Comparison of ENCODE assay signal across 22 cellular contexts in genomic region chr2:43882312-43882711, GRCh38. TPM values are rescaled to one million over a fixed set of nuclear protein-coding genes. Genes with fewer than 3 reads are reported as not detected.
DNase-seq lines count a peak whose midpoint lies in the region; ATAC-seq, FAIRE-seq and TF ChIP-seq lines count a peak whose summit lies in the region.
"Had no signal": no experiment of that assay in that cellular context is flagged by ENCODE, and none has a peak within 500 bp of the region (broad histone marks: within the 10 kb centered on the region; RNA-seq: fewer than 3 reads in every experiment).

No MANE protein-coding gene starts in this region.

- H2BK5ac ChIP-seq in IMR-90 (ENCODE audit: low read depth, low read length, poor library complexity, severe bottlenecking), result no peak overlapping the region

- peaks cover 7% of the 10 kb centered on the region for H3K9me1 ChIP-seq in IMR-90 (ENCODE audit: insufficient read depth, low read length)

- peak overlapping the region; percentile 45; the same call in 1 of the 2 replicates for H3K4ac ChIP-seq in IMR-90 (ENCODE audit: low read depth, low read length)

- no peak overlapping the region for H2BK20ac ChIP-seq in IMR-90 (ENCODE audit: low read depth, low read length)

- no peak overlapping the region for H2AFZ ChIP-seq in IMR-90 (replicated peaks; ENCODE audit: low read length, poor library complexity)
- no peak overlapping the region for H2AFZ ChIP-seq in HepG2 (ENCODE audit: low read length)
- H2AFZ ChIP-seq: GM23248 had no signal

- no peak for TF ChIP-seq POLR2A in IMR-90 (IDR thresholded peaks at IDR 0.05; ENCODE audit: low read depth, low read length)
- 0 out of 4 replicates have a peak, but pooled peaks of 1 of the 2 experiments have one; percentile 13 for TF ChIP-seq POLR2A in HepG2 (IDR thresholded peaks at IDR 0.05; ENCODE audit: insufficient read depth in 1 of 2, low read depth in 2 of 2, low read length in 2 of 2)
- TF ChIP-seq POLR2A in stomach (IDR thresholded peaks at IDR 0.05), result no peak

- BruUV-seq in IMR-90 (replicated peaks; lab: Mats Ljungman, UMichigan) (no TSS peak), HepG2 (replicated peaks; lab: Mats Ljungman, UMichigan) (no TSS peak)

- H3K4me1 ChIP-seq in IMR-90 (ENCODE audit: control insufficient read depth, insufficient read depth, low read length) (peaks cover 4% of the 10 kb centered on the region), HepG2 (ENCODE audit: insufficient read depth, low read length) (peaks cover 54% of the 10 kb centered on the region), stomach (peaks cover 11 to 50% (median 36%) of the 10 kb centered on the region in 4 donors)

- TF ChIP-seq EP300 in HepG2 (IDR thresholded peaks at IDR 0.05; ENCODE audit: low read depth in 2 of 2, low read length in 2 of 2) (no peak), HepG2 (CRISPR knock-in tag; IDR thresholded peaks at IDR 0.05; ENCODE audit: borderline replicate concordance) (no peak), stomach (IDR thresholded peaks at IDR 0.05) (no peak)

- in situ Hi-C loops in IMR-90 (cut with MboI; ENCODE audit: low sequenced_read_pairs), result no loop called here
- in situ Hi-C loops in HepG2 (cut with HindIII; ENCODE audit: extremely low pct_ligation_motif_present, low pct_unique_long_range_greater_than_20kb), result no loop called here

- WGBS in IMR-90 (ENCODE audit: extremely low coverage in 2 of 2, insufficient read length in 1 of 2), 2 experiments, result no CpG with 5 or more reads among the region's 4 CpGs
- WGBS in HepG2 (ENCODE audit: low lambda C conversion rate), result 16% methylated on average over 4 of the region's 4 CpGs
- WGBS in stomach, 5 donors, result 52 to 81% (median 61%) methylated on average over 4 of the region's 4 CpGs

- H3K27ac ChIP-seq in IMR-90 (ENCODE audit: insufficient read depth, low read length), result no peak overlapping the region
- peak overlapping the region; percentile 1 for H3K27ac ChIP-seq in HepG2 (ENCODE audit: extremely low read length, insufficient read depth, low read length)
- peak overlapping the region in 3 of 5 donors; percentile 25 to 48 (median 41) for H3K27ac ChIP-seq in stomach
- H3K27ac ChIP-seq: GM23248 had no signal

- H3K14ac ChIP-seq in IMR-90 (replicated peaks; ENCODE audit: low read depth, low read length), result no peak overlapping the region; the same call in 1 of the 2 replicates

- DNase-seq in ELF-1 (ENCODE audit: low read depth, low spot score), result peak; percentile 52
- no peak for DNase-seq in IMR-90
- no peak for DNase-seq in HepG2 (ENCODE audit: low spot score)
- DNase-seq in stomach, result no peak
- no peak for DNase-seq in GM03348 (ENCODE audit: low spot score)
- DNase-seq: ACHN, DMS153, DND-41, H9, KG1, MM.1S, NCI-H2029, NCI-H446, NCI-H524 treated with DMSO at 0.1 percent for 48 hours, NCI-H82, SHP77 treated with DMSO at 0.1 percent for 48 hours, T-cell had no signal

- FAIRE-seq in HepG2 (lab: Jason Lieb, UNC), result no peak
- FAIRE-seq: HTR-8/SVneo had no signal

- H3K4me2 ChIP-seq in IMR-90 (ENCODE audit: low read depth, low read length) (peak overlapping the region; percentile 36; the same call in 1 of the 2 replicates), HepG2 (ENCODE audit: low read depth, low read length) (peak overlapping the region; percentile 60)

- TF ChIP-seq RAD21 in IMR-90 (IDR thresholded peaks at IDR 0.05; ENCODE audit: low read length) (no peak), HepG2 (CRISPR knock-in tag; IDR thresholded peaks at IDR 0.05) (no peak)

- no peak overlapping the region for H3K18ac ChIP-seq in IMR-90 (ENCODE audit: low read depth, low read length)

- peaks cover 11% of the 10 kb centered on the region for H3K36me3 ChIP-seq in IMR-90 (ENCODE audit: control insufficient read depth, insufficient read depth, low read length)
- H3K36me3 ChIP-seq in HepG2 (replicated peaks in 1 of 2; ENCODE audit: control insufficient read depth in 1 of 2, insufficient read depth in 2 of 2, low read length in 2 of 2), result peaks cover 3 to 9% of the 10 kb centered on the region in 2 experiments
- peaks cover 0 to 11% (median 9%) of the 10 kb centered on the region in 4 donors for H3K36me3 ChIP-seq in stomach

- no peaks in the 10 kb centered on the region for H3K79me2 ChIP-seq in HepG2 (ENCODE audit: insufficient read depth, low read length)

- H3K27me3 ChIP-seq in IMR-90 (ENCODE audit: control insufficient read depth, insufficient read depth, low read length) (no peaks in the 10 kb centered on the region; the same call in none of the 2 replicates), HepG2 (ENCODE audit: control insufficient read depth in 1 of 2, insufficient read depth in 2 of 2, low read length in 2 of 2) (no peaks in the 10 kb centered on the region), stomach (peaks cover 0 to 5% (median 0%) of the 10 kb centered on the region in 3 donors)

- ATAC-seq in IMR-90 (ENCODE audit: low read depth) (no peak), HepG2 (peak; percentile 35), HG03135 (IDR thresholded peaks at IDR 0.05; ENCODE audit: unreplicated experiment) (no peak), GM19452 (IDR thresholded peaks at IDR 0.05; ENCODE audit: unreplicated experiment) (no peak)
- ATAC-seq: T-cell had no signal

- no peak overlapping the region for H4K8ac ChIP-seq in IMR-90 (ENCODE audit: low read depth in 2 of 2, low read length in 2 of 2)

- H4K91ac ChIP-seq in IMR-90 (ENCODE audit: insufficient read depth, low read depth, low read length), result no peak overlapping the region

- POLR2A ChIA-PET in IMR-90 (lab: Charles Lee; ENCODE audit: unreplicated experiment) (no interaction called here), HepG2 (lab: Yijun Ruan, JAX) (interaction anchor here (1.1 kb wide), 2 partner anchors 63 to 75 kb away, joined by 4 read pairs; no protein-coding TSS in a partner anchor)

- intact Hi-C loops in IMR-90 (cut with micrococcal nuclease), result no loop called here
- intact Hi-C loops in HepG2 (cut with micrococcal nuclease; ENCODE audit: unreplicated experiment), result loop anchor here (1.0 to 5.0 kb wide), 2 partner anchors 75 to 270 kb away; no protein-coding TSS in a partner anchor
- intact Hi-C loops in stomach (cut with DNase I; ENCODE audit: low total_unique reads), result no loop called here

- no peaks in the 10 kb centered on the region for H3K79me1 ChIP-seq in IMR-90 (ENCODE audit: low read depth in 1 of 2, low read length in 2 of 2)

- H3K4me3 ChIP-seq in IMR-90 (ENCODE audit: insufficient read depth, low read depth, low read length), result no peak overlapping the region
- peak overlapping the region in 2 of 3 experiments; percentile 35 to 36; a peak in 3 of 6 replicates for H3K4me3 ChIP-seq in HepG2 (replicated peaks in 1 of 3; ENCODE audit: insufficient read depth in 1 of 3, low read depth in 2 of 3, low read length in 3 of 3)
- no peak overlapping the region for H3K4me3 ChIP-seq in stomach
- H3K4me3 ChIP-seq: GM23248 had no signal

- H2BK15ac ChIP-seq in IMR-90 (ENCODE audit: low read depth, low read length), result no peak overlapping the region; the same call in 2 of the 3 replicates

- no peak overlapping the region for H2BK120ac ChIP-seq in IMR-90 (ENCODE audit: low read depth, low read length)

- no peak overlapping the region for H3K23ac ChIP-seq in IMR-90 (ENCODE audit: low read depth, low read length)

- H4K20me1 ChIP-seq in IMR-90 (ENCODE audit: insufficient read depth, low read length) (no peaks in the 10 kb centered on the region), HepG2 (ENCODE audit: insufficient read depth, low read length) (no peaks in the 10 kb centered on the region)

- dilution Hi-C loops in IMR-90 (cut with HindIII; ENCODE audit: low sequenced_read_pairs, unreplicated experiment), result no loop called here

- TF ChIP-seq CTCF in IMR-90 (conservative IDR thresholded peaks at IDR 0.05; ENCODE audit: low read depth, low read length), result no peak
- no peak for TF ChIP-seq CTCF in HepG2 (CRISPR knock-in tag; IDR thresholded peaks at IDR 0.05)
- TF ChIP-seq CTCF in stomach (IDR thresholded peaks at IDR 0.05), result no peak

- no peak overlapping the region for H2AK5ac ChIP-seq in IMR-90 (ENCODE audit: low read depth, low read length)

- no peaks in the 10 kb centered on the region for H3K9me3 ChIP-seq in IMR-90 (ENCODE audit: control insufficient read depth, insufficient read depth, low read length)
- no peaks in the 10 kb centered on the region for H3K9me3 ChIP-seq in HepG2 (ENCODE audit: low read length)
- H3K9me3 ChIP-seq in stomach, result no peaks in the 10 kb centered on the region

- no peak overlapping the region for H4K5ac ChIP-seq in IMR-90 (ENCODE audit: low read depth, low read length)

- H3K9ac ChIP-seq in IMR-90 (ENCODE audit: low read depth, low read length) (no peak overlapping the region), HepG2 (ENCODE audit: insufficient read depth, low read depth, low read length) (no peak overlapping the region)
- H3K9ac ChIP-seq: GM23248 had no signal

- no peak overlapping the region for H2AK9ac ChIP-seq in IMR-90 (replicated peaks; ENCODE audit: low read depth, low read length, poor library complexity)

- H3K56ac ChIP-seq in IMR-90 (ENCODE audit: extremely low read depth, insufficient read depth, low read length), result no peak overlapping the region

- CTCF ChIA-PET in IMR-90 (lab: Yijun Ruan, JAX) (interaction anchor here (1.5 kb wide), 1 partner anchor 56 kb away, joined by 3 read pairs; no protein-coding TSS in a partner anchor), HepG2 (lab: Yijun Ruan, JAX; ENCODE audit: low intra/inter-chr PET ratio, low total read pairs) (no interaction called here)

RNA-seq across cellular contexts. Expression of gene ABCG8, which starts 43.5 kb away (rescaled TPM):
- total RNA-seq in IMR-90 (2012; rRNA removed) (not detected in 2 replicates), HepG2 (2016; rRNA removed; fragmentation: Illumina TruSeq; extraction: Trizol) (6.8 and 8.8 TPM in 2 replicates), stomach (1 to 10 TPM in 3 of 5 donors, not detected in 2; 1.1 to 8.9 (median 6.7) TPM)
- polyA plus RNA-seq in IMR-90 (2012; rRNA removed) (not detected in 2 replicates), HepG2 (2011; rRNA removed) (8.1 and 10.0 TPM in 2 replicates), stomach (not detected)
- polyA plus RNA-seq in IMR-90 (2012; cell fraction: cytosol; rRNA removed), result not detected in 2 replicates
- polyA plus RNA-seq in IMR-90 (2012; cell fraction: nucleus; rRNA removed; ENCODE audit: low replicate concordance), result not detected in 2 replicates
- 0.88 and 1.2 TPM in 2 replicates for total RNA-seq in HepG2 (2016; cell fraction: cytosol; rRNA removed; fragmentation: Illumina TruSeq; extraction: Trizol; ENCODE audit: low read depth)
- total RNA-seq in HepG2 (2016; cell fraction: insoluble cytoplasmic fraction; rRNA removed; fragmentation: Illumina TruSeq; extraction: Trizol), result 6.9 and 9.5 TPM in 2 replicates
- 4.1 and 4.5 TPM in 2 replicates for total RNA-seq in HepG2 (2016; cell fraction: membrane; rRNA removed; fragmentation: Illumina TruSeq; extraction: Trizol)
- total RNA-seq in HepG2 (2016; cell fraction: nucleus; rRNA removed; fragmentation: Illumina TruSeq; extraction: Trizol), result 14.4 and 15.5 TPM in 2 replicates
- polyA plus RNA-seq in HepG2 (2011; cell fraction: cytosol; rRNA removed), result 6.5 and 7.5 TPM in 2 replicates
- 18.9 and 20.1 TPM in 2 replicates for polyA plus RNA-seq in HepG2 (2011; cell fraction: nucleus; rRNA removed)
- polyA plus RNA-seq in HepG2 (2012), result 8.7 and 11.5 TPM in 2 replicates
- 1.5 and 1.8 TPM in 2 replicates for polyA plus RNA-seq in HepG2 (2016; cell fraction: cytosol; fragmentation: Illumina TruSeq; extraction: Trizol; ENCODE audit: low read depth)
- 6.3 and 8.4 TPM in 2 replicates for polyA plus RNA-seq in HepG2 (2016; cell fraction: insoluble cytoplasmic fraction; fragmentation: Illumina TruSeq; extraction: Trizol; ENCODE audit: low read depth)
- 2.7 and 2.9 TPM in 2 replicates for polyA plus RNA-seq in HepG2 (2016; cell fraction: membrane; fragmentation: Illumina TruSeq; extraction: Trizol; ENCODE audit: low read depth)
- polyA plus RNA-seq in HepG2 (2016; cell fraction: nucleus; fragmentation: Illumina TruSeq; extraction: Trizol; ENCODE audit: insufficient read depth, low read depth), result 23.7 and 27.2 TPM in 2 replicates
- polyA minus RNA-seq in HepG2 (2011; rRNA and poly(A)+ RNA removed; ENCODE audit: low replicate concordance), result 0.05 and 27.2 TPM in 2 replicates
- 6.4 and 6.6 TPM in 2 replicates for polyA minus RNA-seq in HepG2 (2011; cell fraction: cytosol; rRNA and poly(A)+ RNA removed)
- 12.2 and 14.0 TPM in 2 replicates for polyA minus RNA-seq in HepG2 (2011; cell fraction: nucleus; rRNA and poly(A)+ RNA removed)
- total RNA-seq: GM23248, H9 had no signal
- polyA plus RNA-seq: BJ had no signal

RNA-seq across cellular contexts. Expression of gene ABCG5, which starts 43.7 kb away (rescaled TPM):
- total RNA-seq in IMR-90 (2012; rRNA removed), result not detected in 2 replicates
- polyA plus RNA-seq in IMR-90 (2012; rRNA removed), result not detected in 2 replicates
- polyA plus RNA-seq in IMR-90 (2012; cell fraction: cytosol; rRNA removed), result not detected in 2 replicates
- polyA plus RNA-seq in IMR-90 (2012; cell fraction: nucleus; rRNA removed; ENCODE audit: low replicate concordance), result not detected in 2 replicates
- 5.8 and 15.1 TPM in 2 replicates for total RNA-seq in HepG2 (2016; rRNA removed; fragmentation: Illumina TruSeq; extraction: Trizol)
- total RNA-seq in HepG2 (2016; cell fraction: cytosol; rRNA removed; fragmentation: Illumina TruSeq; extraction: Trizol; ENCODE audit: low read depth), result 5.3 and 5.7 TPM in 2 replicates
- 5.6 and 16.0 TPM in 2 replicates for total RNA-seq in HepG2 (2016; cell fraction: insoluble cytoplasmic fraction; rRNA removed; fragmentation: Illumina TruSeq; extraction: Trizol)
- 7.7 and 8.7 TPM in 2 replicates for total RNA-seq in HepG2 (2016; cell fraction: membrane; rRNA removed; fragmentation: Illumina TruSeq; extraction: Trizol)
- 23.5 and 27.9 TPM in 2 replicates for total RNA-seq in HepG2 (2016; cell fraction: nucleus; rRNA removed; fragmentation: Illumina TruSeq; extraction: Trizol)
- polyA plus RNA-seq in HepG2 (2011; rRNA removed), result 38.8 and 39.0 TPM in 2 replicates
- 12.7 and 15.4 TPM in 2 replicates for polyA plus RNA-seq in HepG2 (2011; cell fraction: cytosol; rRNA removed)
- 217 and 232 TPM in 2 replicates for polyA plus RNA-seq in HepG2 (2011; cell fraction: nucleus; rRNA removed)
- 20.2 and 28.6 TPM in 2 replicates for polyA plus RNA-seq in HepG2 (2012)
- polyA plus RNA-seq in HepG2 (2016; cell fraction: cytosol; fragmentation: Illumina TruSeq; extraction: Trizol; ENCODE audit: low read depth), result 3.8 and 4.6 TPM in 2 replicates
- polyA plus RNA-seq in HepG2 (2016; cell fraction: insoluble cytoplasmic fraction; fragmentation: Illumina TruSeq; extraction: Trizol; ENCODE audit: low read depth), result 5.9 and 6.3 TPM in 2 replicates
- 6.7 and 6.8 TPM in 2 replicates for polyA plus RNA-seq in HepG2 (2016; cell fraction: membrane; fragmentation: Illumina TruSeq; extraction: Trizol; ENCODE audit: low read depth)
- 70.1 and 70.4 TPM in 2 replicates for polyA plus RNA-seq in HepG2 (2016; cell fraction: nucleus; fragmentation: Illumina TruSeq; extraction: Trizol; ENCODE audit: insufficient read depth, low read depth)
- 18.3 TPM in 1 of 2 replicates, not detected in the other for polyA minus RNA-seq in HepG2 (2011; rRNA and poly(A)+ RNA removed; ENCODE audit: low replicate concordance)
- 3.8 and 5.0 TPM in 2 replicates for polyA minus RNA-seq in HepG2 (2011; cell fraction: cytosol; rRNA and poly(A)+ RNA removed)
- polyA minus RNA-seq in HepG2 (2011; cell fraction: nucleus; rRNA and poly(A)+ RNA removed), result 34.4 and 34.7 TPM in 2 replicates
- total RNA-seq in stomach, result under 1 TPM in 1 of 5 donors, not detected in 4; 0.92 TPM
- not detected for polyA plus RNA-seq in stomach
- total RNA-seq: GM23248, H9, T-cell had no signal
- polyA plus RNA-seq: BJ, GM23248 had no signal

Comparison
In these comparisons a context has a peak if more than half of its experiments do, and no peak if none do; other contexts are left out.
1. H3K4me3 ChIP-seq: peak in HepG2 (2 of 3); none in IMR-90 (single experiment) and stomach (0 of 4).